ENCODE assay signal across 8 cellular contexts in the genomic region with DNA sequence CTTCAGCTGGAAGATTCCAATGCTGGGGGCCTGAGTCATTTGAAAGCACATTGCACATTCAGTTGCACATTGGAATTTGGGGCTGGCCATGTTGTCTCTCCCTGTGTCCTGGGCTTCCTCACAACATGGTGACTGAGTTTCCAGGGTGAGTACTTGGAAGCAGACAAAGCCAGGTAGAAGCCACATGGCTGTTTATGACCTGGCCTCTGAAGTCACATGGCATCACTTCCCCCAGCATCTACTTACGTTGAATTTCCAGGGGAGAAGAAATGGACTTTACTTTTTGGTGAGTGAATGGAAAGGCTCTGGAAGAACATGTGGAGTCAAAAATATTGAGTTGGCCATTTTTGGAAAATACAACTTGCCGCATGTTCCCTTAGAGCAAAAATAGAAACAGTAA.
"Had no signal": no experiment of that assay in that cellular context is flagged by ENCODE, and none has a peak within 500 bp of the region (broad histone marks: within the 10 kb centered on the region; RNA-seq: fewer than 3 reads in every experiment).

No MANE protein-coding gene starts in this region.

- ATAC-seq: GM12878 had no signal

- DNase-seq: GDM1, GF-D8 had no signal

- FAIRE-seq: G401.6, GM12878, GM12891, GM12892, GM18507, GM19239 had no signal

- H3K4me3 ChIP-seq: GM12878 had no signal
